Comparison of ENCODE assay signal across 11 cellular contexts in genomic region chr16:3961449-3961849, GRCh38.
DNase-seq lines count a peak whose midpoint lies in the region; ATAC-seq, FAIRE-seq and TF ChIP-seq lines count a peak whose summit lies in the region.
"Had no signal": no experiment of that assay in that cellular context is flagged by ENCODE, and none has a peak within 500 bp of the region (broad histone marks: within the 10 kb centered on the region; RNA-seq: fewer than 3 reads in every experiment).

No MANE protein-coding gene starts in this region.

- H3K4me2 ChIP-seq in keratinocyte (ENCODE audit: control insufficient read depth, extremely low read depth, insufficient read depth, low read depth, low read length), result peak overlapping the region; percentile 72

- H3K27me3 ChIP-seq in keratinocyte (ENCODE audit: control insufficient read depth, extremely low read depth, insufficient read depth, low read length) (peaks cover 19% of the 10 kb centered on the region), tibial artery (no peaks in the 10 kb centered on the region)

- H3K4me3 ChIP-seq in keratinocyte (ENCODE audit: control insufficient read depth in 2 of 3, extremely low read depth in 1 of 3, insufficient read depth in 2 of 3, low read depth in 1 of 3, low read length in 3 of 3) (no peak overlapping the region), tibial artery (peak overlapping the region; percentile 51 to 57)

- no peaks in the 10 kb centered on the region for H3K9me1 ChIP-seq in keratinocyte (ENCODE audit: control insufficient read depth, extremely low read depth, insufficient read depth, low read length)

- FAIRE-seq in keratinocyte (lab: Jason Lieb, UNC), result no peak
- FAIRE-seq: islet of Langerhans had no signal

- H3K27ac ChIP-seq in keratinocyte (ENCODE audit: control insufficient read depth, insufficient read depth, low read length) (no peak overlapping the region), tibial artery (peak overlapping the region; percentile 63 to 73)

- CTCF ChIA-PET in activated CD4-positive, alpha-beta memory T cell treated with anti-CD3 and anti-CD28 coated beads for 36 hours (lab: Charles Lee), result no interaction called here
- CTCF ChIA-PET in activated CD4-positive, alpha-beta memory T cell treated with anti-CD3 and anti-CD28 coated beads, Interleukin-2, amount 10 ng/mL, durations not matched to agents 7 days and 5 days (lab: Charles Lee), result interaction anchor here (1.3 kb wide), 1 partner anchor 10 kb away, joined by 4 read pairs; no protein-coding TSS in a partner anchor

- TF ChIP-seq CTCF in keratinocyte (optimal IDR thresholded peaks at IDR 0.05 in 1 of 3, IDR thresholded peaks at IDR 0.05 in 1 of 3, conservative IDR thresholded peaks at IDR 0.05 in 1 of 3; ENCODE audit: extremely low read depth in 1 of 3, insufficient read depth in 2 of 3, low read length in 3 of 3), result no peak
- no peak for TF ChIP-seq CTCF in tibial artery (IDR thresholded peaks at IDR 0.05)

- H3K36me3 Mint-ChIP-seq in activated CD4-positive, alpha-beta memory T cell treated with anti-CD3 and anti-CD28 coated beads for 36 hours, result peaks cover 14% of the 10 kb centered on the region
- H3K36me3 Mint-ChIP-seq in activated CD4-positive, alpha-beta memory T cell treated with anti-CD3 and anti-CD28 coated beads, Interleukin-2, amount 10 ng/mL, durations not matched to agents 7 days and 5 days (ENCODE audit: low read depth), result no peaks in the 10 kb centered on the region
- peaks cover 11% of the 10 kb centered on the region for H3K36me3 Mint-ChIP-seq in activated naive CD8-positive, alpha-beta T cell treated with anti-CD3 and anti-CD28 coated beads, Interleukin-2, amount 10 ng/mL, durations not matched to agents 7 days and 5 days

- POLR2A ChIA-PET in activated CD4-positive, alpha-beta memory T cell treated with anti-CD3 and anti-CD28 coated beads for 36 hours (lab: Charles Lee), result interaction anchor here (0.7 kb wide), 1 partner anchor 8 kb away, joined by 3 read pairs; no protein-coding TSS in a partner anchor
- POLR2A ChIA-PET in activated CD4-positive, alpha-beta memory T cell treated with anti-CD3 and anti-CD28 coated beads, Interleukin-2, amount 10 ng/mL, durations not matched to agents 7 days and 5 days (lab: Charles Lee), result no interaction called here
- POLR2A ChIA-PET in activated naive CD8-positive, alpha-beta T cell treated with anti-CD3 and anti-CD28 coated beads, Interleukin-2, amount 10 ng/mL, durations not matched to agents 7 days and 5 days (lab: Charles Lee), result no interaction called here

- H4K20me1 ChIP-seq in keratinocyte (ENCODE audit: control insufficient read depth, extremely low read depth, insufficient read depth, low read length), result no peaks in the 10 kb centered on the region

- no peak overlapping the region for H2AFZ ChIP-seq in keratinocyte (ENCODE audit: control insufficient read depth, low read length)

- no peak overlapping the region for H3K27ac Mint-ChIP-seq in activated CD4-positive, alpha-beta memory T cell treated with anti-CD3 and anti-CD28 coated beads for 36 hours
- H3K27ac Mint-ChIP-seq in activated CD4-positive, alpha-beta memory T cell treated with anti-CD3 and anti-CD28 coated beads, Interleukin-2, amount 10 ng/mL, durations not matched to agents 7 days and 5 days, result no peak overlapping the region
- peak overlapping the region; percentile 71 for H3K27ac Mint-ChIP-seq in activated naive CD8-positive, alpha-beta T cell treated with anti-CD3 and anti-CD28 coated beads, Interleukin-2, amount 10 ng/mL, durations not matched to agents 7 days and 5 days
- H3K27ac Mint-ChIP-seq: activated T-helper 2 cell treated with anti-CD3 and anti-CD28 coated beads, Interferon-gamma antibody, Interleukin-2, Interleukin-4, amounts not matched to agents 10 μg/mL and 5 μg/mL and 100 μg/mL, durations not matched to agents 14 hours and 24 hours and 36 hours had no signal

- H3K4me3 Mint-ChIP-seq in activated CD4-positive, alpha-beta memory T cell treated with anti-CD3 and anti-CD28 coated beads for 36 hours, result peak overlapping the region; percentile 73
- no peak overlapping the region for H3K4me3 Mint-ChIP-seq in activated CD4-positive, alpha-beta memory T cell treated with anti-CD3 and anti-CD28 coated beads, Interleukin-2, amount 10 ng/mL, durations not matched to agents 7 days and 5 days
- peak overlapping the region; percentile 86 for H3K4me3 Mint-ChIP-seq in activated naive CD8-positive, alpha-beta T cell treated with anti-CD3 and anti-CD28 coated beads, Interleukin-2, amount 10 ng/mL, durations not matched to agents 7 days and 5 days

- peaks cover 11% of the 10 kb centered on the region for H3K27me3 Mint-ChIP-seq in activated CD4-positive, alpha-beta memory T cell treated with anti-CD3 and anti-CD28 coated beads for 36 hours
- H3K27me3 Mint-ChIP-seq in activated CD4-positive, alpha-beta memory T cell treated with anti-CD3 and anti-CD28 coated beads, Interleukin-2, amount 10 ng/mL, durations not matched to agents 7 days and 5 days, result peaks cover 11% of the 10 kb centered on the region
- peaks cover 13% of the 10 kb centered on the region for H3K27me3 Mint-ChIP-seq in activated naive CD8-positive, alpha-beta T cell treated with anti-CD3 and anti-CD28 coated beads, Interleukin-2, amount 10 ng/mL, durations not matched to agents 7 days and 5 days

- no peaks in the 10 kb centered on the region for H3K9me3 ChIP-seq in keratinocyte (ENCODE audit: control insufficient read depth, low read depth, low read length)
- H3K9me3 ChIP-seq in tibial artery, result no peaks in the 10 kb centered on the region

- no peak for DNase-seq in activated CD4-positive, alpha-beta memory T cell treated with anti-CD3 and anti-CD28 coated beads for 36 hours
- DNase-seq in activated CD4-positive, alpha-beta memory T cell treated with anti-CD3 and anti-CD28 coated beads, Interleukin-2, amount 10 ng/mL, durations not matched to agents 7 days and 5 days, result no peak
- DNase-seq in activated naive CD8-positive, alpha-beta T cell treated with anti-CD3 and anti-CD28 coated beads, Interleukin-2, amount 10 ng/mL, durations not matched to agents 7 days and 5 days, result no peak
- no peak for DNase-seq in keratinocyte (ENCODE audit: low read depth, low spot score)
- DNase-seq in tibial artery, result no peak
- DNase-seq in DMS114 treated with DMSO at 0.1 percent for 48 hours (lab: John Stamatoyannopoulos, UW; ENCODE audit: unreplicated experiment), result no peak
- DNase-seq: NCI-H510A had no signal

- intact Hi-C loops in activated CD4-positive, alpha-beta memory T cell treated with anti-CD3 and anti-CD28 coated beads for 36 hours (cut with micrococcal nuclease), result no loop called here
- intact Hi-C loops in tibial artery (cut with DNase I; ENCODE audit: low total_unique reads), result no loop called here

- no peaks in the 10 kb centered on the region for H3K79me2 ChIP-seq in keratinocyte (ENCODE audit: control insufficient read depth, insufficient read depth, low read length)

- peaks cover 23% of the 10 kb centered on the region for H3K4me1 Mint-ChIP-seq in activated CD4-positive, alpha-beta memory T cell treated with anti-CD3 and anti-CD28 coated beads for 36 hours (ENCODE audit: low read depth)
- peaks cover 22% of the 10 kb centered on the region for H3K4me1 Mint-ChIP-seq in activated CD4-positive, alpha-beta memory T cell treated with anti-CD3 and anti-CD28 coated beads, Interleukin-2, amount 10 ng/mL, durations not matched to agents 7 days and 5 days
- peaks cover 15% of the 10 kb centered on the region for H3K4me1 Mint-ChIP-seq in activated naive CD8-positive, alpha-beta T cell treated with anti-CD3 and anti-CD28 coated beads, Interleukin-2, amount 10 ng/mL, durations not matched to agents 7 days and 5 days

- H3K4me1 ChIP-seq in keratinocyte (ENCODE audit: control insufficient read depth, extremely low read depth, insufficient read depth, low read length) (peaks cover 8% of the 10 kb centered on the region), tibial artery (peaks cover 0 to 33% (median 9%) of the 10 kb centered on the region in 4 donors)

- no peak for ATAC-seq in activated naive CD8-positive, alpha-beta T cell treated with anti-CD3 and anti-CD28 coated beads, Interleukin-2, amount 10 ng/mL, durations not matched to agents 7 days and 5 days (ENCODE audit: low read depth)
- ATAC-seq in HG03135 (IDR thresholded peaks at IDR 0.05; ENCODE audit: unreplicated experiment) (no peak), GM19035 (IDR thresholded peaks at IDR 0.05; ENCODE audit: unreplicated experiment) (no peak)

- H3K9ac ChIP-seq in keratinocyte (ENCODE audit: control insufficient read depth, extremely low read depth, insufficient read depth, low read length), result no peak overlapping the region

- dilution Hi-C loops in keratinocyte (cut with MboI; ENCODE audit: extremely low pct_ligation_motif_present, low sequenced_read_pairs), result no loop called here

- peaks cover 0 to 5% of the 10 kb centered on the region in 2 experiments for H3K36me3 ChIP-seq in keratinocyte (ENCODE audit: control insufficient read depth in 2 of 2, extremely low read depth in 1 of 2, insufficient read depth in 2 of 2, low read length in 2 of 2)
- peaks cover 9 to 27% (median 17%) of the 10 kb centered on the region in 3 donors for H3K36me3 ChIP-seq in tibial artery

- H3K9me3 Mint-ChIP-seq in activated CD4-positive, alpha-beta memory T cell treated with anti-CD3 and anti-CD28 coated beads for 36 hours, result no peaks in the 10 kb centered on the region
- H3K9me3 Mint-ChIP-seq in activated CD4-positive, alpha-beta memory T cell treated with anti-CD3 and anti-CD28 coated beads, Interleukin-2, amount 10 ng/mL, durations not matched to agents 7 days and 5 days, result no peaks in the 10 kb centered on the region
- H3K9me3 Mint-ChIP-seq in activated naive CD8-positive, alpha-beta T cell treated with anti-CD3 and anti-CD28 coated beads, Interleukin-2, amount 10 ng/mL, durations not matched to agents 7 days and 5 days, result no peaks in the 10 kb centered on the region
- H3K9me3 Mint-ChIP-seq: activated T-helper 2 cell treated with anti-CD3 and anti-CD28 coated beads, Interferon-gamma antibody, Interleukin-2, Interleukin-4, amounts not matched to agents 10 μg/mL and 5 μg/mL and 100 μg/mL, durations not matched to agents 14 hours and 24 hours and 36 hours had no signal

Comparison
In these comparisons a context has a peak if more than half of its experiments do, and no peak if none do; other contexts are left out.
1. H3K4me3 ChIP-seq: peak in tibial artery (2 of 2); none in keratinocyte (0 of 3).